Comparison of ENCODE assay signal across 1 cellular context in the genomic region with DNA sequence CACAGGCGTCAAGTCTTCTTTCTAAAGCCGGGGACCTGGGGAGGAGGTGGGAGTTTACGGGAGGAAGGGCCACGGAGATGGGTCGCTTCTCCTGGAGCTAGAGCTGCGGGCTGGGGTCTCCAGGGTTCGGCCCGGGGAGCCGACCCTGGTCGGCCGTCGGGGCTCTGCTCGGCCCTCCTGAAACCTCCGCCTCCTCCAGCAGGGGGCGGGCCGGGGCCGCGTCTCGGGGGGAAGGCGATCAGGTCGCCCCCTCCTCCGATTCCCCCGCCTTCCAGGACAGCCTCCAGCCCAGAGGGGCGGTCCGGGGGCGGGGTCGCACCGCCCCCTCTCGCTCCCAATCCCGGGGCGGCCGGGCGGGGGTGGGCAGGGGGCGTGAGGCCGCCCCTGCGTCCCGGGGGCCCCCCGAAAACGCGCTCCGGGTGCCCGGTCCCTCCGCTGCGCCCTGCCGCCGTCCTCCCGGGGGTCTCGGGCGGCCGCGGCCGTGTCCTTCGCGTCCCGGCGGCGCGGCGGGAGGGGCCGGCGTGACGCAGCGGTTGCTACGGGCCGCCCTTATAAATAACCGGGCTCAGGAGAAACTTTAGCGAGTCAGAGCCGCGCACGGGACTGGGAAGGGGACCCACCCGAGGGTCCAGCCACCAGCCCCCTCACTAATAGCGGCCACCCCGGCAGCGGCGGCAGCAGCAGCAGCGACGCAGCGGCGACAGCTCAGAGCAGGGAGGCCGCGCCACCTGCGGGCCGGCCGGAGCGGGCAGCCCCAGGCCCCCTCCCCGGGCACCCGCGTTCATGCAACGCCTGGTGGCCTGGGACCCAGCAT.
TF ChIP-seq lines count a peak whose summit lies in the region.

A gene (plus strand): TSS at position 580 of the 814 bp plus-strand sequence. CDS start 204 bp downstream, at position 784.

TF ChIP-seq in K562, 482 proteins besides CTCF, POLR2A, EP300 and RAD21 (continued from another document and continues in another):
- TF ChIP-seq, protein P1, sequence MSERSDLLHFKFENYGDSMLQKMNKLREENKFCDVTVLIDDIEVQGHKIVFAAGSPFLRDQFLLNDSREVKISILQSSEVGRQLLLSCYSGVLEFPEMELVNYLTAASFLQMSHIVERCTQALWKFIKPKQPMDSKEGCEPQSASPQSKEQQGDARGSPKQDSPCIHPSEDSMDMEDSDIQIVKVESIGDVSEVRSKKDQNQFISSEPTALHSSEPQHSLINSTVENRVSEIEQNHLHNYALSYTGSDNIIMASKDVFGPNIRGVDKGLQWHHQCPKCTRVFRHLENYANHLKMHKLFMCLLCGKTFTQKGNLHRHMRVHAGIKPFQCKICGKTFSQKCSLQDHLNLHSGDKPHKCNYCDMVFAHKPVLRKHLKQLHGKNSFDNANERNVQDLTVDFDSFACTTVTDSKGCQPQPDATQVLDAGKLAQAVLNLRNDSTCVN (CRISPR knock-in tag; IDR thresholded peaks at IDR 0.05), result no peak
- TF ChIP-seq HNRNPH1 (optimal IDR thresholded peaks at IDR 0.05; ENCODE audit: low read depth, low read length), result no peak
- no peak for TF ChIP-seq GABPA (tag; conservative IDR thresholded peaks at IDR 0.05; ENCODE audit: low read depth)
- no peak for TF ChIP-seq ZNF780A (CRISPR knock-in tag; IDR thresholded peaks at IDR 0.05)
- TF ChIP-seq KHSRP (IDR thresholded peaks at IDR 0.05), result no peak
- TF ChIP-seq, protein P2, sequence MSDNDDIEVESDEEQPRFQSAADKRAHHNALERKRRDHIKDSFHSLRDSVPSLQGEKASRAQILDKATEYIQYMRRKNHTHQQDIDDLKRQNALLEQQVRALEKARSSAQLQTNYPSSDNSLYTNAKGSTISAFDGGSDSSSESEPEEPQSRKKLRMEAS (CRISPR knock-in tag; IDR thresholded peaks at IDR 0.05), result peak; percentile 66
- no peak for TF ChIP-seq RFX7 (CRISPR knock-in tag; IDR thresholded peaks at IDR 0.05)
- TF ChIP-seq, protein P3, sequence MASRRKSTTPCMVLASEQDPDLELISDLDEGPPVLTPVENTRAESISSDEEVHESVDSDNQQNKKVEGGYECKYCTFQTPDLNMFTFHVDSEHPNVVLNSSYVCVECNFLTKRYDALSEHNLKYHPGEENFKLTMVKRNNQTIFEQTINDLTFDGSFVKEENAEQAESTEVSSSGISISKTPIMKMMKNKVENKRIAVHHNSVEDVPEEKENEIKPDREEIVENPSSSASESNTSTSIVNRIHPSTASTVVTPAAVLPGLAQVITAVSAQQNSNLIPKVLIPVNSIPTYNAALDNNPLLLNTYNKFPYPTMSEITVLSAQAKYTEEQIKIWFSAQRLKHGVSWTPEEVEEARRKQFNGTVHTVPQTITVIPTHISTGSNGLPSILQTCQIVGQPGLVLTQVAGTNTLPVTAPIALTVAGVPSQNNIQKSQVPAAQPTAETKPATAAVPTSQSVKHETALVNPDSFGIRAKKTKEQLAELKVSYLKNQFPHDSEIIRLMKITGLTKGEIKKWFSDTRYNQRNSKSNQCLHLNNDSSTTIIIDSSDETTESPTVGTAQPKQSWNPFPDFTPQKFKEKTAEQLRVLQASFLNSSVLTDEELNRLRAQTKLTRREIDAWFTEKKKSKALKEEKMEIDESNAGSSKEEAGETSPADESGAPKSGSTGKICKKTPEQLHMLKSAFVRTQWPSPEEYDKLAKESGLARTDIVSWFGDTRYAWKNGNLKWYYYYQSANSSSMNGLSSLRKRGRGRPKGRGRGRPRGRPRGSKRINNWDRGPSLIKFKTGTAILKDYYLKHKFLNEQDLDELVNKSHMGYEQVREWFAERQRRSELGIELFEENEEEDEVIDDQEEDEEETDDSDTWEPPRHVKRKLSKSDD (conservative IDR thresholded peaks at IDR 0.05; ENCODE audit: low read length), result no peak
- TF ChIP-seq ZNF696 (CRISPR knock-in tag; conservative IDR thresholded peaks at IDR 0.05), result no peak
- no peak for TF ChIP-seq XRCC4 (IDR thresholded peaks at IDR 0.05; ENCODE audit: extremely low read depth, insufficient read depth, insufficient read length)
- TF ChIP-seq ZNF76 (CRISPR knock-in tag; IDR thresholded peaks at IDR 0.05; ENCODE audit: borderline replicate concordance), result no peak
- TF ChIP-seq RHOXF2B (CRISPR knock-in tag; conservative IDR thresholded peaks at IDR 0.05), result 0 out of 2 replicates have a peak, but pooled peaks have one; percentile 57
- TF ChIP-seq, protein P4, sequence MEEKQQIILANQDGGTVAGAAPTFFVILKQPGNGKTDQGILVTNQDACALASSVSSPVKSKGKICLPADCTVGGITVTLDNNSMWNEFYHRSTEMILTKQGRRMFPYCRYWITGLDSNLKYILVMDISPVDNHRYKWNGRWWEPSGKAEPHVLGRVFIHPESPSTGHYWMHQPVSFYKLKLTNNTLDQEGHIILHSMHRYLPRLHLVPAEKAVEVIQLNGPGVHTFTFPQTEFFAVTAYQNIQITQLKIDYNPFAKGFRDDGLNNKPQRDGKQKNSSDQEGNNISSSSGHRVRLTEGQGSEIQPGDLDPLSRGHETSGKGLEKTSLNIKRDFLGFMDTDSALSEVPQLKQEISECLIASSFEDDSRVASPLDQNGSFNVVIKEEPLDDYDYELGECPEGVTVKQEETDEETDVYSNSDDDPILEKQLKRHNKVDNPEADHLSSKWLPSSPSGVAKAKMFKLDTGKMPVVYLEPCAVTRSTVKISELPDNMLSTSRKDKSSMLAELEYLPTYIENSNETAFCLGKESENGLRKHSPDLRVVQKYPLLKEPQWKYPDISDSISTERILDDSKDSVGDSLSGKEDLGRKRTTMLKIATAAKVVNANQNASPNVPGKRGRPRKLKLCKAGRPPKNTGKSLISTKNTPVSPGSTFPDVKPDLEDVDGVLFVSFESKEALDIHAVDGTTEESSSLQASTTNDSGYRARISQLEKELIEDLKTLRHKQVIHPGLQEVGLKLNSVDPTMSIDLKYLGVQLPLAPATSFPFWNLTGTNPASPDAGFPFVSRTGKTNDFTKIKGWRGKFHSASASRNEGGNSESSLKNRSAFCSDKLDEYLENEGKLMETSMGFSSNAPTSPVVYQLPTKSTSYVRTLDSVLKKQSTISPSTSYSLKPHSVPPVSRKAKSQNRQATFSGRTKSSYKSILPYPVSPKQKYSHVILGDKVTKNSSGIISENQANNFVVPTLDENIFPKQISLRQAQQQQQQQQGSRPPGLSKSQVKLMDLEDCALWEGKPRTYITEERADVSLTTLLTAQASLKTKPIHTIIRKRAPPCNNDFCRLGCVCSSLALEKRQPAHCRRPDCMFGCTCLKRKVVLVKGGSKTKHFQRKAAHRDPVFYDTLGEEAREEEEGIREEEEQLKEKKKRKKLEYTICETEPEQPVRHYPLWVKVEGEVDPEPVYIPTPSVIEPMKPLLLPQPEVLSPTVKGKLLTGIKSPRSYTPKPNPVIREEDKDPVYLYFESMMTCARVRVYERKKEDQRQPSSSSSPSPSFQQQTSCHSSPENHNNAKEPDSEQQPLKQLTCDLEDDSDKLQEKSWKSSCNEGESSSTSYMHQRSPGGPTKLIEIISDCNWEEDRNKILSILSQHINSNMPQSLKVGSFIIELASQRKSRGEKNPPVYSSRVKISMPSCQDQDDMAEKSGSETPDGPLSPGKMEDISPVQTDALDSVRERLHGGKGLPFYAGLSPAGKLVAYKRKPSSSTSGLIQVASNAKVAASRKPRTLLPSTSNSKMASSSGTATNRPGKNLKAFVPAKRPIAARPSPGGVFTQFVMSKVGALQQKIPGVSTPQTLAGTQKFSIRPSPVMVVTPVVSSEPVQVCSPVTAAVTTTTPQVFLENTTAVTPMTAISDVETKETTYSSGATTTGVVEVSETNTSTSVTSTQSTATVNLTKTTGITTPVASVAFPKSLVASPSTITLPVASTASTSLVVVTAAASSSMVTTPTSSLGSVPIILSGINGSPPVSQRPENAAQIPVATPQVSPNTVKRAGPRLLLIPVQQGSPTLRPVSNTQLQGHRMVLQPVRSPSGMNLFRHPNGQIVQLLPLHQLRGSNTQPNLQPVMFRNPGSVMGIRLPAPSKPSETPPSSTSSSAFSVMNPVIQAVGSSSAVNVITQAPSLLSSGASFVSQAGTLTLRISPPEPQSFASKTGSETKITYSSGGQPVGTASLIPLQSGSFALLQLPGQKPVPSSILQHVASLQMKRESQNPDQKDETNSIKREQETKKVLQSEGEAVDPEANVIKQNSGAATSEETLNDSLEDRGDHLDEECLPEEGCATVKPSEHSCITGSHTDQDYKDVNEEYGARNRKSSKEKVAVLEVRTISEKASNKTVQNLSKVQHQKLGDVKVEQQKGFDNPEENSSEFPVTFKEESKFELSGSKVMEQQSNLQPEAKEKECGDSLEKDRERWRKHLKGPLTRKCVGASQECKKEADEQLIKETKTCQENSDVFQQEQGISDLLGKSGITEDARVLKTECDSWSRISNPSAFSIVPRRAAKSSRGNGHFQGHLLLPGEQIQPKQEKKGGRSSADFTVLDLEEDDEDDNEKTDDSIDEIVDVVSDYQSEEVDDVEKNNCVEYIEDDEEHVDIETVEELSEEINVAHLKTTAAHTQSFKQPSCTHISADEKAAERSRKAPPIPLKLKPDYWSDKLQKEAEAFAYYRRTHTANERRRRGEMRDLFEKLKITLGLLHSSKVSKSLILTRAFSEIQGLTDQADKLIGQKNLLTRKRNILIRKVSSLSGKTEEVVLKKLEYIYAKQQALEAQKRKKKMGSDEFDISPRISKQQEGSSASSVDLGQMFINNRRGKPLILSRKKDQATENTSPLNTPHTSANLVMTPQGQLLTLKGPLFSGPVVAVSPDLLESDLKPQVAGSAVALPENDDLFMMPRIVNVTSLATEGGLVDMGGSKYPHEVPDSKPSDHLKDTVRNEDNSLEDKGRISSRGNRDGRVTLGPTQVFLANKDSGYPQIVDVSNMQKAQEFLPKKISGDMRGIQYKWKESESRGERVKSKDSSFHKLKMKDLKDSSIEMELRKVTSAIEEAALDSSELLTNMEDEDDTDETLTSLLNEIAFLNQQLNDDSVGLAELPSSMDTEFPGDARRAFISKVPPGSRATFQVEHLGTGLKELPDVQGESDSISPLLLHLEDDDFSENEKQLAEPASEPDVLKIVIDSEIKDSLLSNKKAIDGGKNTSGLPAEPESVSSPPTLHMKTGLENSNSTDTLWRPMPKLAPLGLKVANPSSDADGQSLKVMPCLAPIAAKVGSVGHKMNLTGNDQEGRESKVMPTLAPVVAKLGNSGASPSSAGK (IDR thresholded peaks at IDR 0.05), result no peak
- TF ChIP-seq CBX8 (IDR thresholded peaks at IDR 0.05; ENCODE audit: borderline replicate concordance, extremely low read depth, low read depth, low read length, poor library complexity, severe bottlenecking), result no peak
- no peak for TF ChIP-seq NR2C1 (IDR thresholded peaks at IDR 0.05)
- TF ChIP-seq NR2C1 (tag; IDR thresholded peaks at IDR 0.05), result no peak
- TF ChIP-seq ZNF584 (CRISPR knock-in tag; IDR thresholded peaks at IDR 0.05; ENCODE audit: low read depth), result no peak
- TF ChIP-seq CBX5 (IDR thresholded peaks at IDR 0.05; ENCODE audit: borderline replicate concordance, low read depth), result no peak
- TF ChIP-seq ZNF77 (CRISPR knock-in tag; IDR thresholded peaks at IDR 0.05), result no peak
- TF ChIP-seq MED1 (CRISPR knock-in tag; IDR thresholded peaks at IDR 0.05; ENCODE audit: borderline replicate concordance), result no peak
- 0 out of 2 replicates have a peak, but pooled peaks have one; percentile 31 for TF ChIP-seq DMBX1 (CRISPR knock-in tag; IDR thresholded peaks at IDR 0.05; ENCODE audit: borderline replicate concordance)
- peak; percentile 68 for TF ChIP-seq SOX6 (IDR thresholded peaks at IDR 0.05)
- TF ChIP-seq, protein P5, sequence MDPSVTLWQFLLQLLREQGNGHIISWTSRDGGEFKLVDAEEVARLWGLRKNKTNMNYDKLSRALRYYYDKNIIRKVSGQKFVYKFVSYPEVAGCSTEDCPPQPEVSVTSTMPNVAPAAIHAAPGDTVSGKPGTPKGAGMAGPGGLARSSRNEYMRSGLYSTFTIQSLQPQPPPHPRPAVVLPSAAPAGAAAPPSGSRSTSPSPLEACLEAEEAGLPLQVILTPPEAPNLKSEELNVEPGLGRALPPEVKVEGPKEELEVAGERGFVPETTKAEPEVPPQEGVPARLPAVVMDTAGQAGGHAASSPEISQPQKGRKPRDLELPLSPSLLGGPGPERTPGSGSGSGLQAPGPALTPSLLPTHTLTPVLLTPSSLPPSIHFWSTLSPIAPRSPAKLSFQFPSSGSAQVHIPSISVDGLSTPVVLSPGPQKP (CRISPR knock-in tag; IDR thresholded peaks at IDR 0.05), result no peak
- TF ChIP-seq ZNF23 (CRISPR knock-in tag; IDR thresholded peaks at IDR 0.05), result no peak
- TF ChIP-seq, protein P6, sequence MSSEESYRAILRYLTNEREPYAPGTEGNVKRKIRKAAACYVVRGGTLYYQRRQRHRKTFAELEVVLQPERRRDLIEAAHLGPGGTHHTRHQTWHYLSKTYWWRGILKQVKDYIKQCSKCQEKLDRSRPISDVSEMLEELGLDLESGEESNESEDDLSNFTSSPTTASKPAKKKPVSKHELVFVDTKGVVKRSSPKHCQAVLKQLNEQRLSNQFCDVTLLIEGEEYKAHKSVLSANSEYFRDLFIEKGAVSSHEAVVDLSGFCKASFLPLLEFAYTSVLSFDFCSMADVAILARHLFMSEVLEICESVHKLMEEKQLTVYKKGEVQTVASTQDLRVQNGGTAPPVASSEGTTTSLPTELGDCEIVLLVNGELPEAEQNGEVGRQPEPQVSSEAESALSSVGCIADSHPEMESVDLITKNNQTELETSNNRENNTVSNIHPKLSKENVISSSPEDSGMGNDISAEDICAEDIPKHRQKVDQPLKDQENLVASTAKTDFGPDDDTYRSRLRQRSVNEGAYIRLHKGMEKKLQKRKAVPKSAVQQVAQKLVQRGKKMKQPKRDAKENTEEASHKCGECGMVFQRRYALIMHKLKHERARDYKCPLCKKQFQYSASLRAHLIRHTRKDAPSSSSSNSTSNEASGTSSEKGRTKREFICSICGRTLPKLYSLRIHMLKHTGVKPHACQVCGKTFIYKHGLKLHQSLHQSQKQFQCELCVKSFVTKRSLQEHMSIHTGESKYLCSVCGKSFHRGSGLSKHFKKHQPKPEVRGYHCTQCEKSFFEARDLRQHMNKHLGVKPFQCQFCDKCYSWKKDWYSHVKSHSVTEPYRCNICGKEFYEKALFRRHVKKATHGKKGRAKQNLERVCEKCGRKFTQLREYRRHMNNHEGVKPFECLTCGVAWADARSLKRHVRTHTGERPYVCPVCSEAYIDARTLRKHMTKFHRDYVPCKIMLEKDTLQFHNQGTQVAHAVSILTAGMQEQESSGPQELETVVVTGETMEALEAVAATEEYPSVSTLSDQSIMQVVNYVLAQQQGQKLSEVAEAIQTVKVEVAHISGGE (CRISPR knock-in tag; IDR thresholded peaks at IDR 0.05), result 0 out of 6 replicates have a peak, but pooled peaks of 1 of the 3 experiments have one; percentile 5
- no peak for TF ChIP-seq ZNF133 (CRISPR knock-in tag; IDR thresholded peaks at IDR 0.05)
- no peak for TF ChIP-seq ZNF507 (tag; conservative IDR thresholded peaks at IDR 0.05)
- peak; percentile 56; the same call in 1 of the 2 replicates for TF ChIP-seq NR2C2 (CRISPR knock-in tag; IDR thresholded peaks at IDR 0.05)
- no peak for TF ChIP-seq NR2C2 (tag; IDR thresholded peaks at IDR 0.05)
- no peak for TF ChIP-seq NCOA1 (IDR thresholded peaks at IDR 0.05; ENCODE audit: low read depth)
